8 cellular contexts compared by ENCODE assay signal in the genomic region with DNA sequence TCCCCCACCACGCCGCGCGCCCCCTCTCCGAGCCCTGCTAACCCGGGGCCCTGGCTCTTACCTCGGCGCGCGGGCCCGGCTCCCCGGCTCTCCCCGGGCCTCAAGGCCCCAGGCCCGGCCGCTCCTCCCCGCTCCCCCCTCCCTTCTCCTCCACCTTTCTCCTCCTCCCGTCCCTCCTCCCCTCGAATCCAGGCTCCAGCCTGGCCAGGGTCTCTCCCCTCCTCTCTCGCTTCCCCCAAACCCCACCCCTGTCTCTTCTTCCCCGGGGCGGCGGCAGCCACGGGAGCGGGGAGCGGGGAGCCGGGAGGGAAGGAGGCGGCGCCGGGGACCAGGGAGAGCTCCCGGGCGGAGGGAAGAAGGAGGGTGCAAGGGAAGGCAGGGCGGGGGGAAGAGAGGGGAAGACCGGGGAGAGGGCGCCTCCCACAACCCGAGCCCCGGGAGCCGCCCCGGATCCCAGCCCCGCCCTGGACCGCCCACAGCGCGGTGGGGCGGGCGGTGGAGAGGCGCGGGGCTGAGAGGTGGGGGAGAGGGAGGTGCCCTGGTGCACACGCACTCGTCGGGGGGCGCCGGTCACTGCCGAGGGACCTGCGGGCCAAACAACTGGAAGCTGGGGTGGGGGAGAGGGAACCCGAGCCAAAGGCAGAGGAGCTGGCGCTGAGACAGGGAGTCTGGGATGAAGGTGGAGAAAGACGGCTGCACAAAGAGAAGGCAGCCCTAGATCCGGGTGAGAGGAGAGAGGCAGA. TPM values are rescaled to one million over a fixed set of nuclear protein-coding genes. Genes with fewer than 3 reads are reported as not detected.
A peak's percentile ranks its signal among the peaks of the same experiment; 100 is the strongest.
DNase-seq lines count a peak whose midpoint lies in the region; ATAC-seq and TF ChIP-seq lines count a peak whose summit lies in the region.

A gene (minus strand): TSS at position 395 of the 743 bp plus-strand sequence. CDS start 798 bp downstream, outside the sequence.

- H3K36me3 ChIP-seq in duodenal mucosa (ENCODE audit: control insufficient read depth in 1 of 2, insufficient read depth in 2 of 2, low read length in 2 of 2), result no peaks in the 10 kb centered on the region

- no peaks in the 10 kb centered on the region for H3K9me3 ChIP-seq in duodenal mucosa (ENCODE audit: control insufficient read depth in 1 of 2, low read length in 2 of 2)

- POLR2A ChIA-PET in activated CD4-positive, alpha-beta memory T cell treated with anti-CD3 and anti-CD28 coated beads, Interleukin-2, amount 10 ng/mL, durations not matched to agents 7 days and 5 days (lab: Charles Lee), result interaction anchor here (1.2 to 1.3 kb wide), 4 partner anchors 9 to 75 kb away, joined by 3 to 11 read pairs (median 4); no protein-coding TSS in a partner anchor

- H3K27ac Mint-ChIP-seq in activated CD4-positive, alpha-beta memory T cell treated with anti-CD3 and anti-CD28 coated beads, Interleukin-2, amount 10 ng/mL, durations not matched to agents 7 days and 5 days, result peak within 1 kb of the TSS; percentile 57

- H3K27me3 Mint-ChIP-seq in activated CD4-positive, alpha-beta memory T cell treated with anti-CD3 and anti-CD28 coated beads, Interleukin-2, amount 10 ng/mL, durations not matched to agents 7 days and 5 days, result peaks cover 49% of the 10 kb centered on the region

- peak; percentile 72 for DNase-seq in SIG-M5 treated with dmso at 0.1 percent for 504 hours (lab: John Stamatoyannopoulos, UW; ENCODE audit: unreplicated experiment)
- DNase-seq in SIG-M5 (lab: John Stamatoyannopoulos, UW), result no peak
- peak; percentile 83 for DNase-seq in NCI-H748 treated with DMSO at 0.1 percent for 48 hours (lab: John Stamatoyannopoulos, UW)
- peak; percentile 80 for DNase-seq in activated CD4-positive, alpha-beta memory T cell treated with anti-CD3 and anti-CD28 coated beads, Interleukin-2, amount 10 ng/mL, durations not matched to agents 7 days and 5 days
- DNase-seq in lower leg skin (ENCODE audit: low spot score in 2 of 2), result peak; percentile 84 to 97
- peak; percentile 70 to 73 for DNase-seq in stimulated activated CD4-positive, alpha-beta T cell treated with anti-CD3 and anti-CD28 coated beads, Interleukin-4, amount 100 ng/mL, for 4 hours

- peaks cover 10% of the 10 kb centered on the region for H3K36me3 Mint-ChIP-seq in activated CD4-positive, alpha-beta memory T cell treated with anti-CD3 and anti-CD28 coated beads, Interleukin-2, amount 10 ng/mL, durations not matched to agents 7 days and 5 days (ENCODE audit: low read depth)

- peaks cover 11 to 19% of the 10 kb centered on the region in 2 donors for H3K4me1 ChIP-seq in duodenal mucosa (ENCODE audit: control insufficient read depth in 1 of 2, insufficient read depth in 2 of 2, low read length in 2 of 2)

- H3K27ac ChIP-seq in duodenal mucosa (ENCODE audit: low read depth, low read length), result no peak within 1 kb of the TSS

- ATAC-seq in HG03442 (IDR thresholded peaks at IDR 0.05; ENCODE audit: unreplicated experiment), result peak; percentile 69

- H3K9ac ChIP-seq in duodenal mucosa (ENCODE audit: low read depth in 1 of 2, low read length in 2 of 2), result peak within 1 kb of the TSS; percentile 36 to 63

- H3K4me3 Mint-ChIP-seq in activated CD4-positive, alpha-beta memory T cell treated with anti-CD3 and anti-CD28 coated beads, Interleukin-2, amount 10 ng/mL, durations not matched to agents 7 days and 5 days, result peak within 1 kb of the TSS; percentile 79

- intact Hi-C loops in lower leg skin (cut with DNase I; ENCODE audit: low total_unique reads), result no loop called here

- TF ChIP-seq CTCF in lower leg skin (IDR thresholded peaks at IDR 0.05), result no peak

- H3K9me3 Mint-ChIP-seq in activated CD4-positive, alpha-beta memory T cell treated with anti-CD3 and anti-CD28 coated beads, Interleukin-2, amount 10 ng/mL, durations not matched to agents 7 days and 5 days, result no peaks in the 10 kb centered on the region

- H3K27me3 ChIP-seq in duodenal mucosa (ENCODE audit: control insufficient read depth in 1 of 2, insufficient read depth in 2 of 2, low read length in 2 of 2), result peaks cover 29 to 42% of the 10 kb centered on the region in 2 donors

- H3K4me3 ChIP-seq in duodenal mucosa (ENCODE audit: low read depth in 1 of 2, low read length in 2 of 2) (peak within 1 kb of the TSS; percentile 70 to 71), lower leg skin (ENCODE audit: low read depth, poor library complexity, severe bottlenecking) (peak within 1 kb of the TSS; percentile 70)

- CTCF ChIA-PET in activated CD4-positive, alpha-beta memory T cell treated with anti-CD3 and anti-CD28 coated beads, Interleukin-2, amount 10 ng/mL, durations not matched to agents 7 days and 5 days (lab: Charles Lee), result interaction anchor here (0.6 to 2.2 kb wide), 7 partner anchors 9 to 522 kb away, joined by 3 to 16 read pairs (median 3); no protein-coding TSS in a partner anchor

- no peak for TF ChIP-seq POLR2A in lower leg skin (IDR thresholded peaks at IDR 0.05)

- H3K4me1 Mint-ChIP-seq in activated CD4-positive, alpha-beta memory T cell treated with anti-CD3 and anti-CD28 coated beads, Interleukin-2, amount 10 ng/mL, durations not matched to agents 7 days and 5 days, result peaks cover 46% of the 10 kb centered on the region

- 0 to 2% methylated on average over 44 to 53 of the region's 57 CpGs for WGBS in lower leg skin, 2 donors

RNA-seq across cellular contexts. Expression of the gene that starts here (rescaled TPM):
- total RNA-seq in activated CD4-positive, alpha-beta memory T cell treated with anti-CD3 and anti-CD28 coated beads, Interleukin-2, amount 10 ng/mL, durations not matched to agents 7 days and 5 days, result 10 to 100 TPM; 32.8 to 35.0 TPM
- 10 to 100 TPM; 15.0 to 49.5 (median 20.6) TPM for total RNA-seq in lower leg skin
